ENCODE assay signal across 10 cellular contexts in genomic region chrX:39645059-39645895, GRCh38.
DNase-seq lines count a peak whose midpoint lies in the region; ATAC-seq and TF ChIP-seq lines count a peak whose summit lies in the region.
"Had no signal": no experiment of that assay in that cellular context is flagged by ENCODE, and none has a peak within 500 bp of the region (broad histone marks: within the 10 kb centered on the region; RNA-seq: fewer than 3 reads in every experiment).

No MANE protein-coding gene starts in this region.

- no peaks in the 10 kb centered on the region for H3K36me3 ChIP-seq in adrenal gland (replicated peaks in 1 of 2)

- H3K27me3 Mint-ChIP-seq in effector memory CD8-positive, alpha-beta T cell = peaks cover 17 to 23% of the 10 kb centered on the region in 2 donors

- intact Hi-C loops in adrenal gland (cut with DNase I) = no loop called here

- 21 to 63% (median 42%) methylated on average over 13 to 22 of the region's 22 CpGs for WGBS in adrenal gland, 4 donors

- ATAC-seq in effector memory CD8-positive, alpha-beta T cell (replicated peaks) = no peak

- peaks cover 11% of the 10 kb centered on the region for H3K27me3 ChIP-seq in adrenal gland
- H3K27me3 ChIP-seq in layer of hippocampus (ENCODE audit: control insufficient read depth, insufficient read depth, low read length) = no peaks in the 10 kb centered on the region

- H3K9me3 ChIP-seq in adrenal gland (replicated peaks in 1 of 3) = no peaks in the 10 kb centered on the region

- H3K36me3 Mint-ChIP-seq in effector memory CD8-positive, alpha-beta T cell (ENCODE audit: insufficient read depth) = no peaks in the 10 kb centered on the region

- H3K4me3 ChIP-seq in adrenal gland = no peak overlapping the region

- H3K4me1 ChIP-seq in adrenal gland (replicated peaks in 1 of 2) = peaks cover 0 to 5% of the 10 kb centered on the region in 2 donors

- DNase-seq in activated CD4-positive, alpha-beta T cell treated with anti-CD3 and anti-CD28 coated beads for 48 hours = peak; percentile 27
- DNase-seq in activated CD4-positive, alpha-beta T cell treated with anti-CD3 and anti-CD28 coated beads, Interleukin-2, amount 50 U/mL, for 1 hour = no peak
- DNase-seq in adrenal gland (peak; percentile 51 to 83 (median 77)), epidermal melanocyte (ENCODE audit: insufficient read length, low spot score) (no peak), activated gamma-delta T cell (lab: John Stamatoyannopoulos, UW) (no peak)
- DNase-seq in effector memory CD8-positive, alpha-beta T cell = no peak
- DNase-seq: substantia nigra had no signal

- H3K27ac Mint-ChIP-seq in effector memory CD8-positive, alpha-beta T cell = no peak overlapping the region
- H3K27ac Mint-ChIP-seq: B cell had no signal

- no peaks in the 10 kb centered on the region for H3K9me3 Mint-ChIP-seq in effector memory CD8-positive, alpha-beta T cell

- TF ChIP-seq POLR2A in adrenal gland (IDR thresholded peaks at IDR 0.05) = no peak

- H3K4me3 Mint-ChIP-seq in effector memory CD8-positive, alpha-beta T cell = no peak overlapping the region
- H3K4me3 Mint-ChIP-seq: B cell had no signal

- TF ChIP-seq CTCF in adrenal gland (IDR thresholded peaks at IDR 0.05) = no peak

- H3K4me1 Mint-ChIP-seq in effector memory CD8-positive, alpha-beta T cell (ENCODE audit: low read depth in 2 of 2) = no peaks in the 10 kb centered on the region
- H3K4me1 Mint-ChIP-seq: B cell had no signal

- H3K27ac ChIP-seq in adrenal gland (peak overlapping the region in 1 of 5 donors; percentile 21), layer of hippocampus (ENCODE audit: low read depth, low read length) (peak overlapping the region; percentile 21), temporal lobe (ENCODE audit: low read depth, low read length) (peak overlapping the region; percentile 54)

Comparison
In these comparisons a context has a peak if more than half of its experiments do, and no peak if none do; other contexts are left out.
1. DNase-seq: peak in activated CD4-positive, alpha-beta T cell treated with anti-CD3 and anti-CD28 coated beads for 48 hours (single experiment) and adrenal gland (7 of 7); none in activated CD4-positive, alpha-beta T cell treated with anti-CD3 and anti-CD28 coated beads, Interleukin-2, amount 50 U/mL, for 1 hour (single experiment), epidermal melanocyte (single experiment), activated gamma-delta T cell (single experiment) and effector memory CD8-positive, alpha-beta T cell (0 of 3).